8 cellular contexts compared by ENCODE assay signal in the genomic region with DNA sequence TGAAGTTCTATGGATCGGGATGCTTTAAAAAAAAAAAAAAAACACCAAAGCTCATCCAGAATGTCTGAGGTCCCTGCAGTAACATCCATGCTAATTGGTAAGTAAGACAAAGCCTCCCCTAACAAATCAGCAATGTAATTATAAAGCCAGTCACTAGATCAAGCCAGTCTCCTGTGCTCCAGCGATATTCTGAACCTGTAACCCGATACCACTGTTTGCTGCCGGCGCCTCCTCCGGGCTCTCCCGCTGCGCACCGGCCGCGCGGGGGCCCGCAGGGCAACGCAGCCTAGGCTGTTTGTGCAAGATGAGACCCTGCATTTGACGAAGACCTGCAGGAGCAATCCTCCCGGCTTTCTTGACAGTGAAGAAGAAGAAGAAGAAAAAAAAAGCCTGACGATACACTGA. TPM values are rescaled to one million over a fixed set of nuclear protein-coding genes. Genes with fewer than 3 reads are reported as not detected.
A peak's percentile ranks its signal among the peaks of the same experiment; 100 is the strongest.
DNase-seq lines count a peak whose midpoint lies in the region; ATAC-seq and TF ChIP-seq lines count a peak whose summit lies in the region.

No MANE protein-coding gene starts in this region.

- H3K27me3 ChIP-seq in breast epithelium (no peaks in the 10 kb centered on the region), kidney epithelial cell (ENCODE audit: control insufficient read depth, insufficient read depth, low read length) (no peaks in the 10 kb centered on the region)

- H3K4me1 ChIP-seq in breast epithelium = peaks cover 0 to 15% of the 10 kb centered on the region in 2 donors

- peak overlapping the region; percentile 44 to 67 (median 51) for H3K4me3 ChIP-seq in breast epithelium
- H3K4me3 ChIP-seq in kidney epithelial cell (ENCODE audit: low read depth, low read length) = peak overlapping the region; percentile 33

- no peaks in the 10 kb centered on the region for H3K9me3 ChIP-seq in breast epithelium

- no peak for ATAC-seq in HG03196 (IDR thresholded peaks at IDR 0.05; ENCODE audit: unreplicated experiment)

- TF ChIP-seq POLR2A in breast epithelium (IDR thresholded peaks at IDR 0.05) = no peak

- no peaks in the 10 kb centered on the region for H3K36me3 ChIP-seq in breast epithelium
- H3K36me3 ChIP-seq in kidney epithelial cell (ENCODE audit: control insufficient read depth, insufficient read depth, low read length) = no peaks in the 10 kb centered on the region

- peak; percentile 97 for DNase-seq in ELF-1 (ENCODE audit: low read depth, low spot score)
- peak; percentile 91 for DNase-seq in KBM-7
- no peak for DNase-seq in breast epithelium (ENCODE audit: low spot score in 2 of 2)
- no peak for DNase-seq in kidney epithelial cell (ENCODE audit: low read depth)
- peak; percentile 22 for DNase-seq in stimulated activated CD4-positive, alpha-beta T cell treated with anti-CD3 and anti-CD28 coated beads, Interleukin-4, amount 100 ng/mL, for 24 hours
- no peak for DNase-seq in GM19240 (ENCODE audit: insufficient read length, low spot score)

- no peak for TF ChIP-seq CTCF in breast epithelium (IDR thresholded peaks at IDR 0.05)
- TF ChIP-seq CTCF in kidney epithelial cell (IDR thresholded peaks at IDR 0.05; ENCODE audit: insufficient read depth, low read length, poor library complexity, severe bottlenecking) = peak; percentile 8

- in situ Hi-C loops in KBM-7 (cut with MboI; ENCODE audit: low pct_unique_long_range_greater_than_20kb, low sequenced_read_pairs) = loop anchor here (25.0 kb wide), 1 partner anchor 217 kb away; no protein-coding TSS in a partner anchor

- intact Hi-C loops in breast epithelium (cut with DNase I; ENCODE audit: low total_unique reads) = no loop called here

- H3K27ac ChIP-seq in breast epithelium = peak overlapping the region; percentile 94 to 100

TF ChIP-seq in PFSK-1, 5 proteins besides CTCF, POLR2A, EP300 and RAD21:
- TF ChIP-seq TAF1 (IDR thresholded peaks at IDR 0.05; ENCODE audit: borderline replicate concordance, insufficient read depth, low read length) = no peak
- TF ChIP-seq POLR2AphosphoS5 (IDR thresholded peaks at IDR 0.05; ENCODE audit: low read depth, low read length) = no peak
- TF ChIP-seq, protein P1, sequence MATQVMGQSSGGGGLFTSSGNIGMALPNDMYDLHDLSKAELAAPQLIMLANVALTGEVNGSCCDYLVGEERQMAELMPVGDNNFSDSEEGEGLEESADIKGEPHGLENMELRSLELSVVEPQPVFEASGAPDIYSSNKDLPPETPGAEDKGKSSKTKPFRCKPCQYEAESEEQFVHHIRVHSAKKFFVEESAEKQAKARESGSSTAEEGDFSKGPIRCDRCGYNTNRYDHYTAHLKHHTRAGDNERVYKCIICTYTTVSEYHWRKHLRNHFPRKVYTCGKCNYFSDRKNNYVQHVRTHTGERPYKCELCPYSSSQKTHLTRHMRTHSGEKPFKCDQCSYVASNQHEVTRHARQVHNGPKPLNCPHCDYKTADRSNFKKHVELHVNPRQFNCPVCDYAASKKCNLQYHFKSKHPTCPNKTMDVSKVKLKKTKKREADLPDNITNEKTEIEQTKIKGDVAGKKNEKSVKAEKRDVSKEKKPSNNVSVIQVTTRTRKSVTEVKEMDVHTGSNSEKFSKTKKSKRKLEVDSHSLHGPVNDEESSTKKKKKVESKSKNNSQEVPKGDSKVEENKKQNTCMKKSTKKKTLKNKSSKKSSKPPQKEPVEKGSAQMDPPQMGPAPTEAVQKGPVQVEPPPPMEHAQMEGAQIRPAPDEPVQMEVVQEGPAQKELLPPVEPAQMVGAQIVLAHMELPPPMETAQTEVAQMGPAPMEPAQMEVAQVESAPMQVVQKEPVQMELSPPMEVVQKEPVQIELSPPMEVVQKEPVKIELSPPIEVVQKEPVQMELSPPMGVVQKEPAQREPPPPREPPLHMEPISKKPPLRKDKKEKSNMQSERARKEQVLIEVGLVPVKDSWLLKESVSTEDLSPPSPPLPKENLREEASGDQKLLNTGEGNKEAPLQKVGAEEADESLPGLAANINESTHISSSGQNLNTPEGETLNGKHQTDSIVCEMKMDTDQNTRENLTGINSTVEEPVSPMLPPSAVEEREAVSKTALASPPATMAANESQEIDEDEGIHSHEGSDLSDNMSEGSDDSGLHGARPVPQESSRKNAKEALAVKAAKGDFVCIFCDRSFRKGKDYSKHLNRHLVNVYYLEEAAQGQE (IDR thresholded peaks at IDR 0.05; ENCODE audit: insufficient read depth in 1 of 2, low read depth in 2 of 2, low read length in 2 of 2) = 0 out of 4 replicates have a peak, but pooled peaks of 1 of the 2 experiments have one; percentile 21
- peak; percentile 88 for TF ChIP-seq FOXP2 (optimal IDR thresholded peaks at IDR 0.05; ENCODE audit: borderline replicate concordance, extremely low read depth, extremely low read length, insufficient read depth)
- TF ChIP-seq SIN3A (IDR thresholded peaks at IDR 0.05; ENCODE audit: borderline replicate concordance, insufficient read depth, low read length) = peak; percentile 82; the same call in 1 of the 2 replicates

RNA-seq across cellular contexts. Expression of a gene that starts 8.7 kb away (rescaled TPM):
- polyA plus RNA-seq in PFSK-1 (2012; ENCODE audit: insufficient read length, low read depth) = 9.1 TPM
- 10 to 100 TPM; 12.8 to 20.0 (median 17.0) TPM for total RNA-seq in breast epithelium
- total RNA-seq in kidney epithelial cell = 11.8 and 13.2 TPM in 2 replicates

Comparison
In these comparisons a context has a peak if more than half of its experiments do, and no peak if none do; other contexts are left out.
1. DNase-seq: peak in ELF-1 (single experiment), KBM-7 (single experiment) and stimulated activated CD4-positive, alpha-beta T cell treated with anti-CD3 and anti-CD28 coated beads, Interleukin-4, amount 100 ng/mL, for 24 hours (single experiment); none in breast epithelium (0 of 2), kidney epithelial cell (single experiment) and GM19240 (single experiment).